1 cellular context compared by ENCODE assay signal in the genomic region with DNA sequence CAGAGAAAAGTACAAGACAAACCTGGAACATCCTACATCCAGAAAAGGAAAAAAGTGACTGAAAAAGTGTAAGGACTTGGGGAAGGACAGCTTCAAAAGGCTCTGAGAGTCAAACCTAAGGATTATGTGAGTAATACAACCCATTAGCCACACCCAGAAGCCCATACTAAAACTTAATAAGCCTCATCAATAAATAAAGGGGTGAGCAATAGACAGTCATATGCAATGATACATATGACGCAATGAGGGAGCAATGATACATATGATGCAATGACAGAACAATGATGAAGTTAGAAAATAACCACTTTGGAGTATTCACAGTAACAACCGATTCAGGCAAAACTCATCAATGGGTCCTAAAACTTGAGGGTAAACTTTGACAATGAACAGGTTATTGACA.
TF ChIP-seq lines count a peak whose summit lies in the region.

No MANE protein-coding gene starts in this region.

TF ChIP-seq in IMR-90, 13 proteins besides CTCF, POLR2A, EP300 and RAD21 (continued from another document):
- TF ChIP-seq MAFK (IDR thresholded peaks at IDR 0.05; ENCODE audit: low read depth, low read length) (no peak), MAZ (IDR thresholded peaks at IDR 0.05; ENCODE audit: borderline replicate concordance, low read depth, low read length) (no peak), ELK1 (IDR thresholded peaks at IDR 0.05; ENCODE audit: borderline replicate concordance, low read depth, low read length) (no peak), FOS (IDR thresholded peaks at IDR 0.05; ENCODE audit: low read depth, low read length) (0 out of 2 replicates have a peak, but pooled peaks have one; percentile 23), MXI1 (IDR thresholded peaks at IDR 0.05; ENCODE audit: borderline replicate concordance, low read depth, low read length) (no peak), CEBPB (IDR thresholded peaks at IDR 0.05; ENCODE audit: low read depth, low read length) (peak; percentile 98), RCOR1 (IDR thresholded peaks at IDR 0.05; ENCODE audit: insufficient replicate concordance, low read length) (no peak), NFE2L2 (IDR thresholded peaks at IDR 0.05; ENCODE audit: low read depth, low read length) (no peak), BHLHE40 (IDR thresholded peaks at IDR 0.05; ENCODE audit: low read depth, low read length) (no peak)
